ENCODE assay signal across 1 cellular context in genomic region chr22:37735054-37735453, GRCh38.
A peak's percentile ranks its signal among the peaks of the same experiment; 100 is the strongest.
TF ChIP-seq lines count a peak whose summit lies in the region.

No MANE protein-coding gene starts in this region.

TF ChIP-seq in K562, 482 proteins besides CTCF, POLR2A, EP300 and RAD21 (continued from another document):
- TF ChIP-seq POLR2G (IDR thresholded peaks at IDR 0.05; ENCODE audit: low read depth, low read length) (0 out of 2 replicates have a peak, but pooled peaks have one; percentile 17), UBTF (IDR thresholded peaks at IDR 0.05; ENCODE audit: borderline replicate concordance in 1 of 2, low read depth in 2 of 2, low read length in 2 of 2) (peak in 1 of 2 experiments; percentile 32; a peak in 1 of 4 replicates), CREM (IDR thresholded peaks at IDR 0.05; ENCODE audit: low read depth) (peak; percentile 25; the same call in 1 of the 2 replicates), PCBP1 (IDR thresholded peaks at IDR 0.05; ENCODE audit: low read depth, low read length, poor library complexity, severe bottlenecking) (no peak), SAFB2 (IDR thresholded peaks at IDR 0.05; ENCODE audit: borderline replicate concordance, low read depth, low read length, severe bottlenecking) (no peak), LEF1 (IDR thresholded peaks at IDR 0.05) (peak; percentile 82), ZNF280B (CRISPR knock-in tag; IDR thresholded peaks at IDR 0.05) (no peak), TOE1 (IDR thresholded peaks at IDR 0.05; ENCODE audit: borderline replicate concordance) (no peak), TOE1 (CRISPR knock-in tag; IDR thresholded peaks at IDR 0.05; ENCODE audit: borderline replicate concordance, low read depth) (no peak), ESRRB (CRISPR knock-in tag; IDR thresholded peaks at IDR 0.05; ENCODE audit: borderline replicate concordance) (no peak), TFAP4 (CRISPR knock-in tag; IDR thresholded peaks at IDR 0.05; ENCODE audit: borderline replicate concordance) (peak; percentile 83; the same call in 1 of the 2 replicates), ZBTB17 (CRISPR knock-in tag; IDR thresholded peaks at IDR 0.05) (no peak), SMC3 (conservative IDR thresholded peaks at IDR 0.05; ENCODE audit: insufficient read depth, low read depth, low read length) (peak; percentile 26; the same call in 1 of the 2 replicates), TCF7 (IDR thresholded peaks at IDR 0.05; ENCODE audit: borderline replicate concordance) (peak; percentile 91), NRF1 (conservative IDR thresholded peaks at IDR 0.05 in 1 of 2, IDR thresholded peaks at IDR 0.05 in 1 of 2) (0 out of 4 replicates have a peak, but pooled peaks of 1 of the 2 experiments have one; percentile 12), TFE3 (CRISPR knock-in tag; IDR thresholded peaks at IDR 0.05) (no peak), ZNF740 (CRISPR knock-in tag; IDR thresholded peaks at IDR 0.05) (no peak), ZNF740 (tag; IDR thresholded peaks at IDR 0.05) (no peak), RBFOX2 (IDR thresholded peaks at IDR 0.05; ENCODE audit: low read depth, low read length) (0 out of 2 replicates have a peak, but pooled peaks have one; percentile 19), ESRRA (IDR thresholded peaks at IDR 0.05; ENCODE audit: borderline replicate concordance, low read depth) (peak; percentile 25; the same call in 1 of the 2 replicates), GTF2E2 (tag; IDR thresholded peaks at IDR 0.05) (no peak), ZNF766 (CRISPR knock-in tag; conservative IDR thresholded peaks at IDR 0.05) (no peak), CTCFL (IDR thresholded peaks at IDR 0.05; ENCODE audit: borderline replicate concordance, insufficient read depth, low read depth, low read length, poor library complexity, severe bottlenecking) (no peak)
- TF ChIP-seq, protein P1, sequence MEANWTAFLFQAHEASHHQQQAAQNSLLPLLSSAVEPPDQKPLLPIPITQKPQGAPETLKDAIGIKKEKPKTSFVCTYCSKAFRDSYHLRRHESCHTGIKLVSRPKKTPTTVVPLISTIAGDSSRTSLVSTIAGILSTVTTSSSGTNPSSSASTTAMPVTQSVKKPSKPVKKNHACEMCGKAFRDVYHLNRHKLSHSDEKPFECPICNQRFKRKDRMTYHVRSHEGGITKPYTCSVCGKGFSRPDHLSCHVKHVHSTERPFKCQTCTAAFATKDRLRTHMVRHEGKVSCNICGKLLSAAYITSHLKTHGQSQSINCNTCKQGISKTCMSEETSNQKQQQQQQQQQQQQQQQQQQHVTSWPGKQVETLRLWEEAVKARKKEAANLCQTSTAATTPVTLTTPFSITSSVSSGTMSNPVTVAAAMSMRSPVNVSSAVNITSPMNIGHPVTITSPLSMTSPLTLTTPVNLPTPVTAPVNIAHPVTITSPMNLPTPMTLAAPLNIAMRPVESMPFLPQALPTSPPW (CRISPR knock-in tag; IDR thresholded peaks at IDR 0.05): no peak
- TF ChIP-seq, protein P2, sequence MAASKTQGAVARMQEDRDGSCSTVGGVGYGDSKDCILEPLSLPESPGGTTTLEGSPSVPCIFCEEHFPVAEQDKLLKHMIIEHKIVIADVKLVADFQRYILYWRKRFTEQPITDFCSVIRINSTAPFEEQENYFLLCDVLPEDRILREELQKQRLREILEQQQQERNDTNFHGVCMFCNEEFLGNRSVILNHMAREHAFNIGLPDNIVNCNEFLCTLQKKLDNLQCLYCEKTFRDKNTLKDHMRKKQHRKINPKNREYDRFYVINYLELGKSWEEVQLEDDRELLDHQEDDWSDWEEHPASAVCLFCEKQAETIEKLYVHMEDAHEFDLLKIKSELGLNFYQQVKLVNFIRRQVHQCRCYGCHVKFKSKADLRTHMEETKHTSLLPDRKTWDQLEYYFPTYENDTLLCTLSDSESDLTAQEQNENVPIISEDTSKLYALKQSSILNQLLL (CRISPR knock-in tag; IDR thresholded peaks at IDR 0.05; ENCODE audit: borderline replicate concordance): no peak
TF ChIP-seq in K562: peak in this region for 10.
